Comparison of ENCODE assay signal across 9 cellular contexts in the genomic region with DNA sequence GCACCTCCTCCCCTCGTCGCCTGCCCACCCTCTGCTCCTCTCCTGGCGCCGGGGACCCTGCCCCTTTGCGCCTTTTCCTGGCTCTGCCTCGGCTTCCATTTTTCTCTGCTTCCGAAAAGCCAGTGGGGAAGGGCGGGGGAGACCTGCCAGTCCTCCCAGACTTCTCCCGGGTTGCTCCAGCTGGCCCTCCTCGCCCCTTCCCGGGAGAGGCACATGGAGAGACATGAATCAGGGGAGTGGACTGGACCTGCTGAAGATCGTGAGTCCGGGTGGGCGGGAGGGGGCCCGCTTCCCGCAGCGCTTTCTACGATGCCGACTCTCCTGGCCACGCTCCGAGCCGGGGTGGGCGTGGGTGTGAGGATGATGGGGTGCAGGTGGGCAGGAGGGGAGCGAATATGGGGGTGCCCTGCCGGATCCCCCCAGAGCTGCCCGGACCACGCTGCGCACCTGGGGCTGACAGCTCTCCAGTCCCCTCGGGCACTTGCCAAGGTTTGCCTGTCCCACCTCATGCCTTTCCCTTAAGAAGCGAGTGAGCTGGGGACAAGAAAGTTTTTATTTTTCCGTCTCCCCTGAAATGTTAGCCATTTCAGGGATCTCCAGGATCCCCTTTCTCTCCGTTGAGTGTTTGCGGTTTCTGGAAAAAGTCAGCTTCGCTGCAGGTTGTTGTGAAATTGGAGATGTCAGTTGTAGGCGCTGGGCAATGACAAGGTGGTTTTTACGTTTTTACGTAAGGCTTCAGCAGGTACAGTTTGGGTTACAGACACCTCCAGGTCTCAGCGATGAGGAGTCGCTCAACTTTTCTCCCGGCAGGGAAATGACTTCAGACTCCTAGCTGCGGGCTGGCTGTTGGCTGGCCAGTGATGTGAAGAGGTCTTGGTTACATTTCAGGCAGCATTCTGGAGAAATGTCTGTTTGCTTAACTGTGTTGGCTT. TPM values are rescaled to one million over a fixed set of nuclear protein-coding genes. Genes with fewer than 3 reads are reported as not detected.
DNase-seq lines count a peak whose midpoint lies in the region; ATAC-seq and TF ChIP-seq lines count a peak whose summit lies in the region.
"Had no signal": no experiment of that assay in that cellular context is flagged by ENCODE, and none has a peak within 500 bp of the region (broad histone marks: within the 10 kb centered on the region; RNA-seq: fewer than 3 reads in every experiment).

No MANE protein-coding gene starts in this region.

- no peak for ATAC-seq in activated CD8-positive, alpha-beta memory T cell treated with anti-CD3 and anti-CD28 coated beads, Interleukin-2, amount 10 ng/mL, durations not matched to agents 7 days and 5 days

- intact Hi-C loops in activated T-helper 2 cell treated with anti-CD3 and anti-CD28 coated beads, Interferon-gamma antibody, Interleukin-2, Interleukin-4, amounts not matched to agents 10 μg/mL and 5 μg/mL and 100 μg/mL, durations not matched to agents 14 hours and 24 hours and 36 hours (cut with micrococcal nuclease) = no loop called here

- no peaks in the 10 kb centered on the region for H3K9me2 ChIP-seq in MM.1S (replicated peaks; ENCODE audit: insufficient read depth, low read length)

- H3F3A ChIP-seq in MM.1S (ENCODE audit: insufficient read depth, low read length) = no peaks in the 10 kb centered on the region

- no peaks in the 10 kb centered on the region for H3K79me1 ChIP-seq in neuronal stem cell (ENCODE audit: low read depth, low read length)

- DNase-seq in Ammon's horn (ENCODE audit: low spot score) (peak; percentile 10), NT2/D1 (ENCODE audit: low read depth, low spot score) (no peak), foreskin fibroblast (peak in 1 of 2 donors; percentile 37), neuronal stem cell (ENCODE audit: low spot score) (no peak), MM.1S (no peak), COLO668 (lab: John Stamatoyannopoulos, UW; ENCODE audit: unreplicated experiment) (no peak)
- DNase-seq in activated CD8-positive, alpha-beta memory T cell treated with anti-CD3 and anti-CD28 coated beads, Interleukin-2, amount 10 ng/mL, durations not matched to agents 7 days and 5 days = no peak
- DNase-seq in activated T-helper 2 cell treated with anti-CD3 and anti-CD28 coated beads, Interferon-gamma antibody, Interleukin-2, Interleukin-4, amounts not matched to agents 10 μg/mL and 5 μg/mL and 100 μg/mL, durations not matched to agents 14 hours and 24 hours and 36 hours (ENCODE audit: low spot score) = no peak
- DNase-seq: activated CD8-positive, alpha-beta memory T cell treated with anti-CD3 and anti-CD28 coated beads, Interleukin-2, amount 50 U/mL, for 4 hours had no signal

- WGBS in neuronal stem cell (ENCODE audit: extremely low coverage in 2 of 2, insufficient read length in 2 of 2, insufficient replicate concordance in 1 of 2), 2 donors = no CpG with 5 or more reads among the region's 41 CpGs

- H3K4me1 ChIP-seq in NT2/D1 (ENCODE audit: insufficient read depth, insufficient read length) (no peaks in the 10 kb centered on the region), neuronal stem cell (ENCODE audit: control insufficient read depth in 2 of 2, insufficient read depth in 1 of 2, low read depth in 1 of 2, low read length in 2 of 2) (peaks cover 0 to 7% of the 10 kb centered on the region in 2 donors), MM.1S (ENCODE audit: low read length) (no peaks in the 10 kb centered on the region)

- H3K14ac ChIP-seq in neuronal stem cell (ENCODE audit: low read length) = no peak overlapping the region

- H3K36me3 Mint-ChIP-seq in activated CD8-positive, alpha-beta memory T cell treated with anti-CD3 and anti-CD28 coated beads, Interleukin-2, amount 10 ng/mL, durations not matched to agents 7 days and 5 days = no peaks in the 10 kb centered on the region
- H3K36me3 Mint-ChIP-seq in activated T-helper 2 cell treated with anti-CD3 and anti-CD28 coated beads, Interferon-gamma antibody, Interleukin-2, Interleukin-4, amounts not matched to agents 10 μg/mL and 5 μg/mL and 100 μg/mL, durations not matched to agents 14 hours and 24 hours and 36 hours (ENCODE audit: low read depth) = no peaks in the 10 kb centered on the region

- H3K27me3 ChIP-seq in NT2/D1 (ENCODE audit: insufficient read depth, insufficient read length) = peaks cover 24% of the 10 kb centered on the region
- peaks cover 0 to 55% (median 10%) of the 10 kb centered on the region in 3 experiments for H3K27me3 ChIP-seq in neuronal stem cell (ENCODE audit: control insufficient read depth in 3 of 3, insufficient read depth in 3 of 3, low read depth in 1 of 3, low read length in 3 of 3)
- H3K27me3 ChIP-seq in MM.1S (replicated peaks; ENCODE audit: insufficient read depth, low read length) = no peaks in the 10 kb centered on the region

- H3K4me1 Mint-ChIP-seq in activated CD8-positive, alpha-beta memory T cell treated with anti-CD3 and anti-CD28 coated beads, Interleukin-2, amount 10 ng/mL, durations not matched to agents 7 days and 5 days = no peaks in the 10 kb centered on the region
- no peaks in the 10 kb centered on the region for H3K4me1 Mint-ChIP-seq in activated T-helper 2 cell treated with anti-CD3 and anti-CD28 coated beads, Interferon-gamma antibody, Interleukin-2, Interleukin-4, amounts not matched to agents 10 μg/mL and 5 μg/mL and 100 μg/mL, durations not matched to agents 14 hours and 24 hours and 36 hours (ENCODE audit: low read depth)

- H3K9me3 ChIP-seq in NT2/D1 (ENCODE audit: insufficient read depth, low read length) (no peaks in the 10 kb centered on the region), neuronal stem cell (replicated peaks in 1 of 2; ENCODE audit: control insufficient read depth in 2 of 2, insufficient read depth in 1 of 2, low read depth in 1 of 2, low read length in 2 of 2) (no peaks in the 10 kb centered on the region), MM.1S (replicated peaks; ENCODE audit: insufficient read depth, low read length) (no peaks in the 10 kb centered on the region)

- H3K9ac ChIP-seq in NT2/D1 (ENCODE audit: insufficient read length, low read depth) (peak overlapping the region; percentile 85), neuronal stem cell (ENCODE audit: low read depth, low read length, poor library complexity) (peak overlapping the region; percentile 55), MM.1S (ENCODE audit: low read length) (no peak overlapping the region)

- H4K20me1 ChIP-seq in MM.1S (ENCODE audit: insufficient read depth, low read length) = no peaks in the 10 kb centered on the region

- peaks cover 36% of the 10 kb centered on the region for H3K27me3 Mint-ChIP-seq in activated CD8-positive, alpha-beta memory T cell treated with anti-CD3 and anti-CD28 coated beads, Interleukin-2, amount 10 ng/mL, durations not matched to agents 7 days and 5 days
- H3K27me3 Mint-ChIP-seq in activated T-helper 2 cell treated with anti-CD3 and anti-CD28 coated beads, Interferon-gamma antibody, Interleukin-2, Interleukin-4, amounts not matched to agents 10 μg/mL and 5 μg/mL and 100 μg/mL, durations not matched to agents 14 hours and 24 hours and 36 hours (ENCODE audit: low read depth) = peaks cover 38% of the 10 kb centered on the region

- peak overlapping the region; percentile 94 for H3K18ac ChIP-seq in neuronal stem cell (ENCODE audit: low read length)

- H3K23ac ChIP-seq in neuronal stem cell (ENCODE audit: low read depth, low read length, poor library complexity) = no peak overlapping the region

- H2BK15ac ChIP-seq in neuronal stem cell (ENCODE audit: low read length) = peak overlapping the region; percentile 88

- no peak overlapping the region for H3K27ac Mint-ChIP-seq in activated CD8-positive, alpha-beta memory T cell treated with anti-CD3 and anti-CD28 coated beads, Interleukin-2, amount 10 ng/mL, durations not matched to agents 7 days and 5 days
- H3K27ac Mint-ChIP-seq in activated T-helper 2 cell treated with anti-CD3 and anti-CD28 coated beads, Interferon-gamma antibody, Interleukin-2, Interleukin-4, amounts not matched to agents 10 μg/mL and 5 μg/mL and 100 μg/mL, durations not matched to agents 14 hours and 24 hours and 36 hours = no peak overlapping the region

- H2AK5ac ChIP-seq in neuronal stem cell (ENCODE audit: low read depth, low read length) = peak overlapping the region; percentile 72

- H2BK12ac ChIP-seq in neuronal stem cell (ENCODE audit: low read length) = no peak overlapping the region

- H3K4ac ChIP-seq in neuronal stem cell (ENCODE audit: low read length) = no peak overlapping the region

- H3K36me3 ChIP-seq in NT2/D1 (ENCODE audit: insufficient read depth, insufficient read length, low read length) (no peaks in the 10 kb centered on the region), neuronal stem cell (replicated peaks in 1 of 2; ENCODE audit: control insufficient read depth in 2 of 2, insufficient read depth in 2 of 2, low read length in 2 of 2) (no peaks in the 10 kb centered on the region), MM.1S (replicated peaks; ENCODE audit: insufficient read depth, low read length) (no peaks in the 10 kb centered on the region)

- no peak overlapping the region for H4K91ac ChIP-seq in neuronal stem cell (ENCODE audit: low read depth, low read length, poor library complexity)

- H2AFZ ChIP-seq in neuronal stem cell (ENCODE audit: low read length) = peak overlapping the region; percentile 93
- no peak overlapping the region for H2AFZ ChIP-seq in MM.1S (ENCODE audit: low read length)

- H3K9me3 Mint-ChIP-seq in activated CD8-positive, alpha-beta memory T cell treated with anti-CD3 and anti-CD28 coated beads, Interleukin-2, amount 10 ng/mL, durations not matched to agents 7 days and 5 days (ENCODE audit: low read depth) = no peaks in the 10 kb centered on the region
- H3K9me3 Mint-ChIP-seq in activated T-helper 2 cell treated with anti-CD3 and anti-CD28 coated beads, Interferon-gamma antibody, Interleukin-2, Interleukin-4, amounts not matched to agents 10 μg/mL and 5 μg/mL and 100 μg/mL, durations not matched to agents 14 hours and 24 hours and 36 hours = no peaks in the 10 kb centered on the region

- H3K79me2 ChIP-seq in MM.1S (ENCODE audit: low read length) = no peaks in the 10 kb centered on the region

- no peak overlapping the region for H3K4me3 Mint-ChIP-seq in activated CD8-positive, alpha-beta memory T cell treated with anti-CD3 and anti-CD28 coated beads, Interleukin-2, amount 10 ng/mL, durations not matched to agents 7 days and 5 days
- H3K4me3 Mint-ChIP-seq in activated T-helper 2 cell treated with anti-CD3 and anti-CD28 coated beads, Interferon-gamma antibody, Interleukin-2, Interleukin-4, amounts not matched to agents 10 μg/mL and 5 μg/mL and 100 μg/mL, durations not matched to agents 14 hours and 24 hours and 36 hours (ENCODE audit: low read depth) = no peak overlapping the region

- H3K4me2 ChIP-seq in neuronal stem cell (ENCODE audit: insufficient read depth, low read length, poor library complexity, severe bottlenecking) (peak overlapping the region; percentile 97), MM.1S (ENCODE audit: low read depth, low read length) (no peak overlapping the region)

- H4K8ac ChIP-seq in neuronal stem cell (ENCODE audit: low read depth, low read length) = no peak overlapping the region

- CTCF ChIA-PET in activated CD8-positive, alpha-beta memory T cell treated with anti-CD3 and anti-CD28 coated beads, Interleukin-2, amount 10 ng/mL, durations not matched to agents 7 days and 5 days (lab: Charles Lee) = no interaction called here

- TF ChIP-seq CTCF in foreskin fibroblast (IDR thresholded peaks at IDR 0.05; ENCODE audit: low read depth, low read length) (no peak), MM.1S (IDR thresholded peaks at IDR 0.05; ENCODE audit: low read length) (no peak)

- H2BK5ac ChIP-seq in neuronal stem cell (ENCODE audit: low read length) = peak overlapping the region; percentile 48

- H3K4me3 ChIP-seq in NT2/D1 (ENCODE audit: insufficient read length, low read depth) (peak overlapping the region; percentile 59), foreskin fibroblast (ENCODE audit: low read depth in 1 of 2, low read length in 2 of 2) (peak overlapping the region; percentile 42 to 52), neuronal stem cell (ENCODE audit: low read length in 2 of 2) (peak overlapping the region; percentile 36 to 90), MM.1S (ENCODE audit: low read length) (no peak overlapping the region)

- peak overlapping the region; percentile 63 for H2BK120ac ChIP-seq in neuronal stem cell (ENCODE audit: low read depth, low read length)

- H3K27ac ChIP-seq in neuronal stem cell (replicated peaks; ENCODE audit: low read length) = no peak overlapping the region
- no peak overlapping the region for H3K27ac ChIP-seq in MM.1S (ENCODE audit: low read length)

RNA-seq across cellular contexts. Expression of gene CACNB2, which starts 1.0 kb away (rescaled TPM):
- polyA plus RNA-seq in neuronal stem cell (2013, experiment 1 of 2) = 1.9 TPM
- 2.0 TPM for polyA plus RNA-seq in neuronal stem cell (2013, experiment 2 of 2)
- total RNA-seq in activated CD8-positive, alpha-beta memory T cell treated with anti-CD3 and anti-CD28 coated beads, Interleukin-2, amount 10 ng/mL, durations not matched to agents 7 days and 5 days = not detected
- 1.1 and 1.6 TPM in 2 replicates for total RNA-seq in activated T-helper 2 cell treated with anti-CD3 and anti-CD28 coated beads, Interferon-gamma antibody, Interleukin-2, Interleukin-4, amounts not matched to agents 10 μg/mL and 5 μg/mL and 100 μg/mL, durations not matched to agents 14 hours and 24 hours and 36 hours
